In the genomic region with DNA sequence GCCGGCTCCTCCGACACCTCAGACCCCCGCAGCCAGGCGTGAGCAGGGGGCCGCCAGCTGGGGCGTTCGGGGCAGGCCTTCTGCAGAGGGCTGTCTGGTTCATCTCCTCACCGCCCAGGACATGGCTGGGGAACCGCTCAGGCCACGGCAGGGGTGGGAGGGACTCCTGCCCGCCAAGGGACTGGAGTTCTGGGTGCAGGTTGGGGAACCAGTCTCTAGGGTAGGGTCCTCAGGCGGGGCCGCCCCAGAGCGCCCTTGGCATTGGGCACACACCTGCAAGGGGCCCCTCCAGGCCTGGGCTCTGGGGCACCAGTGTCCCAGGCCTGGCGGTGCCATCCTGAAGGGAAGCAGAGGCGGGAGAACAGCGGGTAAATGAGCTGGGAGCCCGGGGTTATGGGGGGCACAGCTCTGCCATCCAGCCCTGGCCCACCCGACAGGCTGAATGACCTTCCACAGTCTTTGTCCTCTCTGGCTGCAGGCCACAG, we compare ENCODE assay signal across 29 cellular contexts.
DNase-seq lines count a peak whose midpoint lies in the region; ATAC-seq and TF ChIP-seq lines count a peak whose summit lies in the region.
"Had no signal": no experiment of that assay in that cellular context is flagged by ENCODE, and none has a peak within 500 bp of the region (broad histone marks: within the 10 kb centered on the region; RNA-seq: fewer than 3 reads in every experiment).

No MANE protein-coding gene starts in this region.

- H3F3A ChIP-seq in SK-N-SH (replicated peaks; ENCODE audit: insufficient read depth) (peaks cover 4% of the 10 kb centered on the region), smooth muscle cell (ENCODE audit: low read depth) (no peaks in the 10 kb centered on the region)

- H4K20me1 ChIP-seq in SK-N-SH (ENCODE audit: insufficient read depth) = no peaks in the 10 kb centered on the region
- H4K20me1 ChIP-seq in smooth muscle cell (ENCODE audit: low read depth) = no peaks in the 10 kb centered on the region

- POLR2A ChIA-PET in SK-N-SH (lab: Yijun Ruan, JAX) = no interaction called here

- H3K9me2 ChIP-seq in SK-N-SH = no peaks in the 10 kb centered on the region

- H3K27ac ChIP-seq in SK-N-SH (ENCODE audit: low read depth in 2 of 2, low read length in 1 of 2) = no peak overlapping the region
- peak overlapping the region; percentile 95 for H3K27ac ChIP-seq in smooth muscle cell (ENCODE audit: low read depth)
- H3K27ac ChIP-seq: 22Rv1, ascending aorta, skin epidermis, testis had no signal

- intact Hi-C loops in activated naive CD4-positive, alpha-beta T cell treated with anti-CD3 and anti-CD28 coated beads for 36 hours (cut with micrococcal nuclease) = no loop called here

- H3K4me1 Mint-ChIP-seq in activated naive CD4-positive, alpha-beta T cell treated with anti-CD3 and anti-CD28 coated beads for 36 hours (ENCODE audit: low read depth) = no peaks in the 10 kb centered on the region

- H3K27me3 ChIP-seq in SK-N-SH (ENCODE audit: insufficient read depth) (no peaks in the 10 kb centered on the region), H7 (ENCODE audit: control insufficient read depth, insufficient read depth, low read length) (no peaks in the 10 kb centered on the region), smooth muscle cell (ENCODE audit: low read depth) (no peaks in the 10 kb centered on the region)
- H3K27me3 ChIP-seq: ascending aorta, testis had no signal

- H3K4me2 ChIP-seq in SK-N-SH (no peak overlapping the region), smooth muscle cell (peak overlapping the region; percentile 9)

- no peak for TF ChIP-seq CTCF in SK-N-SH (IDR thresholded peaks at IDR 0.05)
- TF ChIP-seq CTCF in smooth muscle cell (IDR thresholded peaks at IDR 0.05; ENCODE audit: borderline replicate concordance, insufficient read depth, poor library complexity, severe bottlenecking) = no peak
- TF ChIP-seq CTCF in GM20000 (IDR thresholded peaks at IDR 0.05; ENCODE audit: extremely low read depth, missing control alignments) = no peak

- H3K36me3 ChIP-seq in SK-N-SH (replicated peaks in 1 of 2; ENCODE audit: control insufficient read depth in 1 of 2, insufficient read depth in 2 of 2, low read length in 1 of 2) (no peaks in the 10 kb centered on the region), H7 (replicated peaks; ENCODE audit: control insufficient read depth, insufficient read depth, low read length) (no peaks in the 10 kb centered on the region), smooth muscle cell (ENCODE audit: low read depth) (no peaks in the 10 kb centered on the region)
- H3K36me3 ChIP-seq: ascending aorta had no signal

- no peak overlapping the region for H3K27ac Mint-ChIP-seq in activated naive CD4-positive, alpha-beta T cell treated with anti-CD3 and anti-CD28 coated beads for 36 hours
- H3K27ac Mint-ChIP-seq: H9; stimulated activated naive B cell treated with anti-CD40 and anti-IgM and Interleukin-4, amounts not matched to agents 10 μg/mL and 1 μg/mL and 100 μg/mL, for 72 hours; T-helper 2 cell treated with Interferon-gamma antibody and Interleukin-4, amounts not matched to agents 5 μg/mL and 100 μg/mL, for 36 hours had no signal

- no peaks in the 10 kb centered on the region for H3K79me2 ChIP-seq in SK-N-SH (ENCODE audit: insufficient read depth)
- peaks cover 6% of the 10 kb centered on the region for H3K79me2 ChIP-seq in smooth muscle cell (ENCODE audit: low read depth)

- WGBS in SK-N-SH (ENCODE audit: low lambda C conversion rate) = 94% methylated on average over 3 of the region's 19 CpGs
- 93% methylated on average over 18 of the region's 19 CpGs for WGBS in smooth muscle cell (ENCODE audit: low lambda C conversion rate)

- no peak overlapping the region for H3K4me3 ChIP-seq in SK-N-SH (ENCODE audit: low read depth in 2 of 2, low read length in 1 of 2)
- H3K4me3 ChIP-seq in H7 (ENCODE audit: insufficient read depth, low read depth, low read length) = no peak overlapping the region
- no peak overlapping the region for H3K4me3 ChIP-seq in smooth muscle cell
- H3K4me3 ChIP-seq: ascending aorta, K562, skin epidermis, testis had no signal

- no peak for TF ChIP-seq RAD21 in SK-N-SH (IDR thresholded peaks at IDR 0.05; ENCODE audit: low read length)

- no peaks in the 10 kb centered on the region for H3K27me3 Mint-ChIP-seq in activated naive CD4-positive, alpha-beta T cell treated with anti-CD3 and anti-CD28 coated beads for 36 hours (ENCODE audit: low read depth)
- H3K27me3 Mint-ChIP-seq: stimulated activated naive B cell treated with anti-CD40 and anti-IgM and Interleukin-4, amounts not matched to agents 10 μg/mL and 1 μg/mL and 100 μg/mL, for 72 hours had no signal

- H3K9ac ChIP-seq in SK-N-SH (no peak overlapping the region), smooth muscle cell (ENCODE audit: low read depth) (no peak overlapping the region)

- DNase-seq in SK-N-SH = peak; percentile 28
- DNase-seq in H7 = peak; percentile 37
- peak; percentile 55 for DNase-seq in islet precursor cell
- no peak for DNase-seq in smooth muscle cell (lab: John Stamatoyannopoulos, UW; ENCODE audit: unreplicated experiment)
- DNase-seq in GM20000 (ENCODE audit: low spot score) = no peak
- DNase-seq in activated naive CD4-positive, alpha-beta T cell treated with anti-CD3 and anti-CD28 coated beads for 36 hours = no peak
- DNase-seq: activated CD4-positive, alpha-beta T cell treated with anti-CD3 and anti-CD28 coated beads, Interleukin-2, amount 50 U/mL, for 48 hours; activated naive CD4-positive, alpha-beta T cell treated with anti-CD3 and anti-CD28 coated beads, Interleukin-2, amount 50 U/mL, for 16 hours; activated T-cell treated with anti-CD3 and anti-CD28 coated beads, Interleukin-2, amount 50 U/mL, for 4 hours; AML-193; COR-L47; effector CD4-positive, alpha-beta T cell; erythroblast; foreskin fibroblast; H9; hippocampal formation; NCI-H146; NCI-H2171; NCI-H526; stimulated activated naive B cell treated with anti-CD40 and anti-IgM and Interleukin-4, amounts not matched to agents 10 μg/mL and 1 μg/mL and 100 μg/mL, for 72 hours; testis had no signal

- CTCF ChIA-PET in SK-N-SH (lab: Yijun Ruan, JAX) = interaction anchor here (1.3 kb wide), 1 partner anchor 22 kb away, joined by 3 read pairs; no protein-coding TSS in a partner anchor
- CTCF ChIA-PET in activated naive CD4-positive, alpha-beta T cell treated with anti-CD3 and anti-CD28 coated beads for 36 hours (lab: Charles Lee) = no interaction called here

- no peak overlapping the region for H3K4me3 Mint-ChIP-seq in activated naive CD4-positive, alpha-beta T cell treated with anti-CD3 and anti-CD28 coated beads for 36 hours
- H3K4me3 Mint-ChIP-seq: activated T-cell treated with anti-CD3 and anti-CD28 coated beads, Interleukin-2, amount 50 U/mL, for 4 hours; H9; neural crest cell; stimulated activated naive B cell treated with anti-CD40 and anti-IgM and Interleukin-4, amounts not matched to agents 10 μg/mL and 1 μg/mL and 100 μg/mL, for 72 hours; T-helper 2 cell treated with Interferon-gamma antibody and Interleukin-4, amounts not matched to agents 5 μg/mL and 100 μg/mL, for 36 hours had no signal

- no peak for ATAC-seq in SK-N-SH treated with all-trans-retinoic acid at 6 μM for 48 hours
- no peak for ATAC-seq in GM18517 (IDR thresholded peaks at IDR 0.05; ENCODE audit: unreplicated experiment)
- ATAC-seq: activated T-cell treated with anti-CD3 and anti-CD28 coated beads, Interleukin-2, amount 50 U/mL, for 4 hours; K562; stimulated activated naive B cell treated with anti-CD40 and anti-IgM and Interleukin-4, amounts not matched to agents 10 μg/mL and 1 μg/mL and 100 μg/mL, for 72 hours had no signal

- H3K36me3 Mint-ChIP-seq in activated naive CD4-positive, alpha-beta T cell treated with anti-CD3 and anti-CD28 coated beads for 36 hours (ENCODE audit: low read depth) = no peaks in the 10 kb centered on the region
- H3K36me3 Mint-ChIP-seq: stimulated activated naive B cell treated with anti-CD40 and anti-IgM and Interleukin-4, amounts not matched to agents 10 μg/mL and 1 μg/mL and 100 μg/mL, for 72 hours had no signal

- no peak for TF ChIP-seq EP300 in SK-N-SH (IDR thresholded peaks at IDR 0.05; ENCODE audit: borderline replicate concordance in 1 of 2, low read depth in 1 of 2, low read length in 1 of 2)

- H3K9me3 ChIP-seq in SK-N-SH (no peaks in the 10 kb centered on the region), smooth muscle cell (replicated peaks; ENCODE audit: low read depth) (no peaks in the 10 kb centered on the region)
- H3K9me3 ChIP-seq: ascending aorta, testis had no signal

- H2AFZ ChIP-seq in SK-N-SH (ENCODE audit: low read depth) (no peak overlapping the region), smooth muscle cell (ENCODE audit: low read depth) (no peak overlapping the region)

- no peaks in the 10 kb centered on the region for H3K9me3 Mint-ChIP-seq in activated naive CD4-positive, alpha-beta T cell treated with anti-CD3 and anti-CD28 coated beads for 36 hours
- H3K9me3 Mint-ChIP-seq: activated T-cell treated with anti-CD3 and anti-CD28 coated beads, Interleukin-2, amount 50 U/mL, for 4 hours; neural crest cell; stimulated activated naive B cell treated with anti-CD40 and anti-IgM and Interleukin-4, amounts not matched to agents 10 μg/mL and 1 μg/mL and 100 μg/mL, for 72 hours; T-helper 2 cell treated with Interferon-gamma antibody and Interleukin-4, amounts not matched to agents 5 μg/mL and 100 μg/mL, for 36 hours had no signal

- peaks cover 3 to 11% of the 10 kb centered on the region in 2 experiments; a peak in 3 of 4 replicates for H3K4me1 ChIP-seq in SK-N-SH (ENCODE audit: control insufficient read depth in 1 of 2, insufficient read depth in 2 of 2, low read depth in 1 of 2, low read length in 1 of 2)
- H3K4me1 ChIP-seq in smooth muscle cell (ENCODE audit: low read depth) = peaks cover 8% of the 10 kb centered on the region
- H3K4me1 ChIP-seq: testis had no signal

TF ChIP-seq in SK-N-SH, 30 proteins besides CTCF, POLR2A, EP300 and RAD21 (continues in another document):
- TF ChIP-seq SIN3A (IDR thresholded peaks at IDR 0.05; ENCODE audit: borderline replicate concordance, low read depth, low read length) = no peak
- no peak for TF ChIP-seq RCOR1 (IDR thresholded peaks at IDR 0.05; ENCODE audit: low read length)
- no peak for TF ChIP-seq POLR2AphosphoS5 (IDR thresholded peaks at IDR 0.05; ENCODE audit: low read depth, low read length)
- TF ChIP-seq RFX5 (IDR thresholded peaks at IDR 0.05; ENCODE audit: low read length) = no peak
- no peak for TF ChIP-seq JUND (IDR thresholded peaks at IDR 0.05)
- TF ChIP-seq SMC3 (IDR thresholded peaks at IDR 0.05; ENCODE audit: low read depth, low read length) = no peak
- no peak for TF ChIP-seq FOSL2 (IDR thresholded peaks at IDR 0.05; ENCODE audit: borderline replicate concordance, low read depth)

TF ChIP-seq in SK-N-SH treated with all-trans-retinoic acid at 6 μM for 48 hours, 23 proteins besides CTCF, POLR2A, EP300 and RAD21 (continues in another document):
- TF ChIP-seq ARNTL (CRISPR knock-in tag; IDR thresholded peaks at IDR 0.05; ENCODE audit: borderline replicate concordance, low read depth) (no peak), ZNF565 (CRISPR knock-in tag; conservative IDR thresholded peaks at IDR 0.05; ENCODE audit: low read depth) (no peak), ZNF8 (CRISPR knock-in tag; IDR thresholded peaks at IDR 0.05) (no peak), GLIS3 (CRISPR knock-in tag; IDR thresholded peaks at IDR 0.05) (no peak), RARB (CRISPR knock-in tag; IDR thresholded peaks at IDR 0.05) (no peak)

Comparison
In these comparisons a context has a peak if more than half of its experiments do, and no peak if none do; other contexts are left out.
1. DNase-seq: peak in SK-N-SH (single experiment), H7 (single experiment) and islet precursor cell (single experiment); none in smooth muscle cell (single experiment), GM20000 (single experiment) and activated naive CD4-positive, alpha-beta T cell treated with anti-CD3 and anti-CD28 coated beads for 36 hours (single experiment).